3 cellular contexts compared by ENCODE assay signal in genomic region chr15:63218114-63218808, GRCh38.
TF ChIP-seq lines count a peak whose summit lies in the region.

No MANE protein-coding gene starts in this region.

TF ChIP-seq in A549, 52 proteins besides CTCF, POLR2A, EP300 and RAD21:
- TF ChIP-seq GATA3 (IDR thresholded peaks at IDR 0.05; ENCODE audit: borderline replicate concordance) = no peak
- no peak for TF ChIP-seq ZNF302 (CRISPR knock-in tag; IDR thresholded peaks at IDR 0.05)
- no peak for TF ChIP-seq FOSL2 (IDR thresholded peaks at IDR 0.05)
- TF ChIP-seq FOSL2 (CRISPR knock-in tag; IDR thresholded peaks at IDR 0.05) = no peak
- TF ChIP-seq NR3C1 (IDR thresholded peaks at IDR 0.05) = no peak
- TF ChIP-seq RFX5 (IDR thresholded peaks at IDR 0.05) = no peak
- no peak for TF ChIP-seq NFE2L2 (conservative IDR thresholded peaks at IDR 0.05; ENCODE audit: low read length)
- no peak for TF ChIP-seq ESRRA (IDR thresholded peaks at IDR 0.05; ENCODE audit: borderline replicate concordance, low read length)
- no peak for TF ChIP-seq PBX3 (IDR thresholded peaks at IDR 0.05)
- TF ChIP-seq CHD2 (IDR thresholded peaks at IDR 0.05; ENCODE audit: low read length, partially characterized antibody) = no peak
- no peak for TF ChIP-seq SMC3 (IDR thresholded peaks at IDR 0.05)
- TF ChIP-seq HOXB13 (CRISPR knock-in tag; IDR thresholded peaks at IDR 0.05; ENCODE audit: low read depth) = no peak
- no peak for TF ChIP-seq PHF8 (IDR thresholded peaks at IDR 0.05; ENCODE audit: borderline replicate concordance, low read depth)
- TF ChIP-seq NPAS2 (CRISPR knock-in tag; IDR thresholded peaks at IDR 0.05; ENCODE audit: borderline replicate concordance) = no peak
- TF ChIP-seq REST (IDR thresholded peaks at IDR 0.05) = no peak
TF ChIP-seq in A549: peak in this region for 0.

TF ChIP-seq in HepG2, 621 proteins besides CTCF, POLR2A, EP300 and RAD21:
- TF ChIP-seq NAIF1 (CRISPR knock-in tag; IDR thresholded peaks at IDR 0.05; ENCODE audit: borderline replicate concordance) (no peak), SNAPC5 (CRISPR knock-in tag; IDR thresholded peaks at IDR 0.05; ENCODE audit: borderline replicate concordance) (no peak), SP4 (CRISPR knock-in tag; IDR thresholded peaks at IDR 0.05) (no peak), FOXP1 (IDR thresholded peaks at IDR 0.05) (no peak), FOXP1 (CRISPR knock-in tag; IDR thresholded peaks at IDR 0.05) (no peak)
TF ChIP-seq in HepG2: peak in this region for 0.

TF ChIP-seq in GM12891, 5 proteins besides CTCF, POLR2A, EP300 and RAD21:
- no peak for TF ChIP-seq TAF1 (IDR thresholded peaks at IDR 0.05; ENCODE audit: low read depth, low read length)
- no peak for TF ChIP-seq PAX5 (IDR thresholded peaks at IDR 0.05; ENCODE audit: insufficient read depth, low read length, severe bottlenecking)
- no peak for TF ChIP-seq POU2F2 (IDR thresholded peaks at IDR 0.05; ENCODE audit: low read depth, low read length)
- TF ChIP-seq SPI1 (IDR thresholded peaks at IDR 0.05; ENCODE audit: low read depth, low read length) = no peak
- no peak for TF ChIP-seq POLR2AphosphoS5 (IDR thresholded peaks at IDR 0.05; ENCODE audit: low read depth, low read length)
